ENCODE assay signal across 8 cellular contexts in the genomic region with DNA sequence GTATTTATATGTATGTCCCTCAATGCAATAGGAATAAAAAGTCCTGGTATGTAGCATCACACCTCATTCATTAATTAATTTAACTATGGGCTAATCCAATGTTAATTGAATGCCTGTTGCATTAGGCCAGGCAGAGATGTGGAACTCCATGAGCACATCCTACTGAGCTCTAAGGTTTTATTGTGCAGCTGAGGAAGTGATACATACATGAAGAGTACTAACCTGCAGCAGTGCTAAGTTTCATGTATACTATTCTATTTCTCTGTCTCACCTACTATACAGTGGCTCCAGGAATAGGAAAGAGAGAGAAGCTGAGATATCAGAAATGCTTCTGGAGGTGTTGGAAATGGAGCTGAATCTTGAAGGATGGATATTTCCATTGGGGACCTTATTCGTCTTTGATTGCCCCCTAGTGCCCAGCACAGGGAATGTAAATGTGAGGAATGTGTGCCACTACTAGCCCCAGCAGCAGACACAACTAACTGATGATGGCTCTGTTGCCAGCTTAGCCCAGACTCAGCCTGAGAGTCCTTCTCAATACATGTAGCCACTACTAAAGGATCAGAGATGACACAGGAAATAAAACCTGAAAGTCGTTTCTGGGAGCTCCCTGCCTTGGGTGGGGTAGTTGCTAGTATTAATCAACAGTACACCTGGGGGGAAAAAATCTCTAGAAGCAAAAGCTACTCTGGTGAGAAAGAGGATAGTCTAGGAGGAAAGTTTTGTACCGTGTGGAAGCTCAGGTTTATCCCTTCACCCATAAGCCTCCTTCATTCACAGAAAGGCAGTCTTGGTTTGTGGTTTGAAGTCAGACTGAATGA.
DNase-seq lines count a peak whose midpoint lies in the region; ATAC-seq and TF ChIP-seq lines count a peak whose summit lies in the region.

No MANE protein-coding gene starts in this region.

- no peak overlapping the region for H3K27ac ChIP-seq in CD4-positive, alpha-beta T cell (ENCODE audit: low read depth, low read length)

- intact Hi-C loops in CD4-positive, alpha-beta T cell (cut with DNase I, micrococcal nuclease) = no loop called here

- H3K4me3 ChIP-seq in Loucy (ENCODE audit: low read length, poor library complexity, severe bottlenecking) = no peak overlapping the region

- no peak overlapping the region for H2AFZ ChIP-seq in Loucy (ENCODE audit: low read length)

- no peak overlapping the region for H3K4me2 ChIP-seq in Loucy (ENCODE audit: low read depth, low read length, poor library complexity, severe bottlenecking)

- H3K27me3 Mint-ChIP-seq in glutamatergic neuron (ENCODE audit: unreplicated experiment) = no peaks in the 10 kb centered on the region
- H3K27me3 Mint-ChIP-seq in CD4-positive, alpha-beta T cell = peaks cover 26% of the 10 kb centered on the region

- CTCF ChIA-PET in CD4-positive, alpha-beta T cell (lab: Charles Lee) = no interaction called here

- peak; percentile 69 for ATAC-seq in GM21526 (IDR thresholded peaks at IDR 0.05; ENCODE audit: low FRiP score, unreplicated experiment)
- ATAC-seq in stimulated activated naive CD8-positive, alpha-beta T cell treated with anti-CD3 and anti-CD28 coated beads, Interleukin-15, Interleukin-2, amounts not matched to agents 100 U/mL and 50 U/mL, for 24 hours = peak; percentile 40
- ATAC-seq in CD4-positive, alpha-beta T cell (ENCODE audit: poor library complexity) = no peak

- DNase-seq in NCI-H2227 (lab: John Stamatoyannopoulos, UW; ENCODE audit: unreplicated experiment) (peak; percentile 52), NCI-H2227 treated with DMSO at 0.1 percent for 48 hours (lab: John Stamatoyannopoulos, UW) (no peak), UCSD-AML1 (lab: John Stamatoyannopoulos, UW; ENCODE audit: unreplicated experiment) (peak; percentile 7), glutamatergic neuron (peak; percentile 49)
- DNase-seq in stimulated activated naive CD8-positive, alpha-beta T cell treated with anti-CD3 and anti-CD28 coated beads, Interleukin-15, Interleukin-2, amounts not matched to agents 100 U/mL and 50 U/mL, for 24 hours = peak; percentile 9
- no peak for DNase-seq in CD4-positive, alpha-beta T cell

- no peaks in the 10 kb centered on the region for H3K4me1 Mint-ChIP-seq in glutamatergic neuron (ENCODE audit: low read depth, unreplicated experiment)
- no peaks in the 10 kb centered on the region for H3K4me1 Mint-ChIP-seq in CD4-positive, alpha-beta T cell (ENCODE audit: low read depth)

- no peak overlapping the region for H3K9ac ChIP-seq in Loucy (ENCODE audit: low read depth, low read length, poor library complexity, severe bottlenecking)

- H4K20me1 ChIP-seq in Loucy (ENCODE audit: insufficient read depth, low read length, poor library complexity, severe bottlenecking) = no peaks in the 10 kb centered on the region

- H3K27me3 ChIP-seq in Loucy (ENCODE audit: insufficient read depth, low read length, poor library complexity, severe bottlenecking) = peaks cover 4% of the 10 kb centered on the region
- H3K27me3 ChIP-seq in CD4-positive, alpha-beta T cell (ENCODE audit: control insufficient read depth, insufficient read depth, low read length) = peaks cover 4% of the 10 kb centered on the region

- POLR2A ChIA-PET in CD4-positive, alpha-beta T cell (lab: Charles Lee) = no interaction called here

- H3K36me3 ChIP-seq in Loucy (ENCODE audit: insufficient read depth, low read length) = no peaks in the 10 kb centered on the region

- H3K9me2 ChIP-seq in Loucy (replicated peaks; ENCODE audit: low read depth, low read length) = no peaks in the 10 kb centered on the region

- H3K9me3 ChIP-seq in Loucy (ENCODE audit: insufficient read depth, low read depth, low read length) = no peaks in the 10 kb centered on the region
- H3K9me3 ChIP-seq in CD4-positive, alpha-beta T cell (ENCODE audit: control insufficient read depth, low read length) = no peaks in the 10 kb centered on the region

- TF ChIP-seq CTCF in Loucy (conservative IDR thresholded peaks at IDR 0.05; ENCODE audit: low read length) (peak; percentile 84), glutamatergic neuron (IDR thresholded peaks at IDR 0.05; ENCODE audit: partially characterized antibody, unreplicated experiment) (peak; percentile 66)
- TF ChIP-seq CTCF in CD4-positive, alpha-beta T cell (IDR thresholded peaks at IDR 0.05) = no peak

- no peak overlapping the region for H3K4me3 Mint-ChIP-seq in glutamatergic neuron (ENCODE audit: unreplicated experiment)
- H3K4me3 Mint-ChIP-seq in CD4-positive, alpha-beta T cell = no peak overlapping the region

- H3K79me2 ChIP-seq in Loucy (ENCODE audit: insufficient read depth, low read length) = no peaks in the 10 kb centered on the region

- H3K4me1 ChIP-seq in Loucy (ENCODE audit: insufficient read depth, low read length, poor library complexity, severe bottlenecking) = no peaks in the 10 kb centered on the region

- H3K36me3 Mint-ChIP-seq in glutamatergic neuron (ENCODE audit: unreplicated experiment) = no peaks in the 10 kb centered on the region
- no peaks in the 10 kb centered on the region for H3K36me3 Mint-ChIP-seq in CD4-positive, alpha-beta T cell (ENCODE audit: low read depth)

- no peak overlapping the region for H3K27ac Mint-ChIP-seq in glutamatergic neuron (ENCODE audit: unreplicated experiment)
- no peak overlapping the region for H3K27ac Mint-ChIP-seq in CD4-positive, alpha-beta T cell

- H3K9me3 Mint-ChIP-seq in glutamatergic neuron (ENCODE audit: unreplicated experiment) = no peaks in the 10 kb centered on the region
- no peaks in the 10 kb centered on the region for H3K9me3 Mint-ChIP-seq in CD4-positive, alpha-beta T cell

- H3F3A ChIP-seq in Loucy (ENCODE audit: low read depth) = no peaks in the 10 kb centered on the region

Comparison
In these comparisons a context has a peak if more than half of its experiments do, and no peak if none do; other contexts are left out.
1. DNase-seq: peak in NCI-H2227 (single experiment), UCSD-AML1 (single experiment), glutamatergic neuron (single experiment) and stimulated activated naive CD8-positive, alpha-beta T cell treated with anti-CD3 and anti-CD28 coated beads, Interleukin-15, Interleukin-2, amounts not matched to agents 100 U/mL and 50 U/mL, for 24 hours (single experiment); none in NCI-H2227 treated with DMSO at 0.1 percent for 48 hours (single experiment) and CD4-positive, alpha-beta T cell (0 of 10).